In the genomic region with DNA sequence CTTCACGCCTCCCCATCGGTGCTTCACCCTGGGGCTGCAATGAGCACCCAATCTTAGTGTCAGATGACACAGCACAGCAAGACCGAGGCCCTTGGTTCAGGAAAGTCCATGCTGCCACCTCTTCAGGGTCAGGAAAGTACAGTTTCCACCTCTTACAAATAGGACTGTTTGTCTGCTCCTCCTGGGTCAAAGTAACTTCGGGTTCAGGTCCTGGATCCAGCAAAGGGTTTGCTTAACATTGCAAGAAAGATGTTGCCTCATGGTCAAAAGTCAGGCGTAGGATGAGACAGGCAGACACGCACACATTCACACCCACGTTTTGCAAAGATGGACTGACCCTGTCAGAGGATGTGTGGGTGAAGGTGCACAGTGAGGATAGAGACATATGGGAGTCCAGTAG, we compare ENCODE assay signal across 29 cellular contexts. TPM values are rescaled to one million over a fixed set of nuclear protein-coding genes. Genes with fewer than 3 reads are reported as not detected.
"Had no signal": no experiment of that assay in that cellular context is flagged by ENCODE, and none has a peak within 500 bp of the region (broad histone marks: within the 10 kb centered on the region; RNA-seq: fewer than 3 reads in every experiment).

No MANE protein-coding gene starts in this region.

- H3K27me3 ChIP-seq: adrenal gland, foreskin keratinocyte had no signal

- H3K27ac ChIP-seq: adrenal gland, esophagus muscularis mucosa, foreskin keratinocyte had no signal

- H3K4me3 ChIP-seq: adrenal gland, esophagus muscularis mucosa had no signal

- DNase-seq: activated CD4-positive, alpha-beta memory T cell treated with anti-CD3 and anti-CD28 coated beads, Interleukin-2, amount 10 ng/mL, durations not matched to agents 7 days and 5 days; activated CD4-positive, alpha-beta T cell treated with anti-CD3 and anti-CD28 coated beads for 1 hour; activated CD4-positive, alpha-beta T cell treated with anti-CD3 and anti-CD28 coated beads for 4 hours; activated CD4-positive, alpha-beta T cell treated with anti-CD3 and anti-CD28 coated beads, Interleukin-2, amount 10 ng/mL, durations not matched to agents 7 days and 5 days; activated CD4-positive, alpha-beta T cell treated with anti-CD3 and anti-CD28 coated beads, Interleukin-2, amount 50 U/mL, for 4 hours; activated effector memory CD4-positive, alpha-beta T cell treated with anti-CD3 and anti-CD28 coated beads, Interleukin-2, amount 50 U/mL, for 16 hours; activated naive CD4-positive, alpha-beta T cell treated with anti-CD3 and anti-CD28 coated beads for 36 hours; activated naive CD8-positive, alpha-beta T cell treated with anti-CD3 and anti-CD28 coated beads for 36 hours; activated naive CD8-positive, alpha-beta T cell treated with anti-CD3 and anti-CD28 coated beads, Interleukin-2, amount 50 U/mL, for 24 hours; activated T-cell treated with anti-CD3 and anti-CD28 coated beads, Interleukin-2, amount 50 U/mL, for 1 hour; activated T-cell treated with anti-CD3 and anti-CD28 coated beads, Interleukin-2, amount 50 U/mL, for 48 hours; adrenal gland; amygdala; aorta; caudate nucleus; cortex of kidney; dermis blood vessel endothelial cell; effector CD4-positive, alpha-beta T cell; effector memory CD8-positive, alpha-beta T cell; erythroblast; foreskin keratinocyte; head of caudate nucleus; T-helper 2 cell had no signal

- ATAC-seq: activated naive CD8-positive, alpha-beta T cell treated with anti-CD3 and anti-CD28 coated beads, Interleukin-2, amount 50 U/mL, for 24 hours; effector memory CD8-positive, alpha-beta T cell; foreskin keratinocyte had no signal

- H3K4me1 ChIP-seq: adrenal gland, esophagus muscularis mucosa, foreskin keratinocyte had no signal

- H3K9me3 ChIP-seq: adrenal gland had no signal

- FAIRE-seq: colon had no signal

- H3K36me3 ChIP-seq: adrenal gland, esophagus muscularis mucosa had no signal

RNA-seq across cellular contexts. Expression of gene CYP2B6, which starts 1.6 kb away (rescaled TPM):
- total RNA-seq: activated CD4-positive, alpha-beta memory T cell treated with anti-CD3 and anti-CD28 coated beads, Interleukin-2, amount 10 ng/mL, durations not matched to agents 7 days and 5 days; activated CD4-positive, alpha-beta T cell treated with anti-CD3 and anti-CD28 coated beads, Interleukin-2, amount 10 ng/mL, durations not matched to agents 7 days and 5 days; activated naive CD4-positive, alpha-beta T cell treated with anti-CD3 and anti-CD28 coated beads for 36 hours; activated naive CD8-positive, alpha-beta T cell treated with anti-CD3 and anti-CD28 coated beads for 36 hours; activated T-helper 1 cell treated with anti-CD3 and anti-CD28 coated beads, Interleukin-12 subunit alpha, Interleukin-12 subunit beta, Interleukin-2, Interleukin-4 antibody, amounts not matched to agents 30 ng/mL and 10 ng/mL and 1 ng/mL, durations not matched to agents 14 hours and 24 hours and 36 hours; activated T-helper 2 cell treated with anti-CD3 and anti-CD28 coated beads, Interferon-gamma antibody, Interleukin-2, Interleukin-4, amounts not matched to agents 10 μg/mL and 5 μg/mL and 100 μg/mL, durations not matched to agents 14 hours and 24 hours and 36 hours; aorta; chondrocyte; dermis blood vessel endothelial cell; esophagus muscularis mucosa; foreskin keratinocyte; T-helper 1 cell treated with Interleukin-12 subunit alpha and Interleukin-12 subunit beta and Interleukin-4 antibody, amounts not matched to agents 30 ng/mL and 1 ng/mL, for 36 hours had no signal
- polyA plus RNA-seq: foreskin keratinocyte had no signal
